Comparison of ENCODE assay signal across 1 cellular context in genomic region chr3:184525337-184526157, GRCh38.
TF ChIP-seq lines count a peak whose summit lies in the region.

No MANE protein-coding gene starts in this region.

TF ChIP-seq in SK-N-SH, 30 proteins besides CTCF, POLR2A, EP300 and RAD21 (continued from another document):
- no peak for TF ChIP-seq YY1 (IDR thresholded peaks at IDR 0.05; ENCODE audit: low read depth)
